16 cellular contexts compared by ENCODE assay signal in genomic region chr5:124130807-124131206, GRCh38.
"Had no signal": no experiment of that assay in that cellular context is flagged by ENCODE, and none has a peak within 500 bp of the region (broad histone marks: within the 10 kb centered on the region; RNA-seq: fewer than 3 reads in every experiment).

No MANE protein-coding gene starts in this region.

- H3K9me3 ChIP-seq: thoracic aorta, vagina had no signal

- DNase-seq: activated CD4-positive, alpha-beta T cell treated with anti-CD3 and anti-CD28 coated beads, Interleukin-2, amount 10 ng/mL, durations not matched to agents 24 days and 14 days; activated CD8-positive, alpha-beta memory T cell treated with anti-CD3 and anti-CD28 coated beads, Interleukin-2, amount 10 ng/mL, durations not matched to agents 7 days and 5 days; activated CD8-positive, alpha-beta T cell treated with anti-CD3 and anti-CD28 coated beads for 36 hours; activated effector memory CD4-positive, alpha-beta T cell treated with anti-CD3 and anti-CD28 coated beads, Interleukin-2, amount 50 U/mL, for 16 hours; activated naive CD4-positive, alpha-beta T cell treated with anti-CD3 and anti-CD28 coated beads, Interleukin-2, amount 50 U/mL, for 16 hours; activated naive CD8-positive, alpha-beta T cell treated with anti-CD3 and anti-CD28 coated beads, Interleukin-2, amount 50 U/mL, for 24 hours; activated T-cell treated with anti-CD3 and anti-CD28 coated beads for 4 hours; effector CD4-positive, alpha-beta T cell; kidney; naive thymus-derived CD4-positive, alpha-beta T cell; spleen; stimulated activated CD4-positive, alpha-beta T cell treated with anti-CD3 and anti-CD28 coated beads, Interleukin-4, amount 100 ng/mL, for 24 hours; stimulated activated naive CD4-positive, alpha-beta T cell treated with Interleukin-2 at 50 U/mL for 16 hours had no signal

- H3K4me3 ChIP-seq: lung, spleen, thoracic aorta, vagina had no signal

- H3K27ac ChIP-seq: spleen, thoracic aorta, vagina had no signal

- H3K27me3 ChIP-seq: spleen, vagina had no signal

- H3K4me1 ChIP-seq: spleen had no signal

- H3K36me3 ChIP-seq: spleen, thoracic aorta, vagina had no signal

- ATAC-seq: activated CD8-positive, alpha-beta memory T cell treated with anti-CD3 and anti-CD28 coated beads, Interleukin-2, amount 10 ng/mL, durations not matched to agents 7 days and 5 days; activated CD8-positive, alpha-beta T cell treated with anti-CD3 and anti-CD28 coated beads for 36 hours; activated naive CD8-positive, alpha-beta T cell treated with anti-CD3 and anti-CD28 coated beads, Interleukin-2, amount 50 U/mL, for 24 hours; naive thymus-derived CD4-positive, alpha-beta T cell had no signal
